Comparison of ENCODE assay signal across 1 cellular context in genomic region chr5:159097461-159098284, GRCh38.
TF ChIP-seq lines count a peak whose summit lies in the region.

No MANE protein-coding gene starts in this region.

TF ChIP-seq in GM12878, 131 proteins besides CTCF, POLR2A, EP300 and RAD21 (continued from another document):
- TF ChIP-seq ZBTB40 (IDR thresholded peaks at IDR 0.05; ENCODE audit: borderline replicate concordance) = no peak
- no peak for TF ChIP-seq PAX8 (IDR thresholded peaks at IDR 0.05)
- TF ChIP-seq RBBP5 (conservative IDR thresholded peaks at IDR 0.05) = no peak
- peak; percentile 56 to 68 for TF ChIP-seq IKZF2 (IDR thresholded peaks at IDR 0.05)
- no peak for TF ChIP-seq HDGF (IDR thresholded peaks at IDR 0.05)
- TF ChIP-seq SP1 (IDR thresholded peaks at IDR 0.05; ENCODE audit: low read depth, low read length) = no peak
- TF ChIP-seq ZNF24 (IDR thresholded peaks at IDR 0.05) = no peak
- peak; percentile 62 for TF ChIP-seq DPF2 (IDR thresholded peaks at IDR 0.05)
